ENCODE assay signal across 6 cellular contexts in genomic region chrX:154400369-154400817, GRCh38. TPM values are rescaled to one million over a fixed set of nuclear protein-coding genes. Genes with fewer than 3 reads are reported as not detected.
DNase-seq lines count a peak whose midpoint lies in the region; ATAC-seq and TF ChIP-seq lines count a peak whose summit lies in the region.
"Not testable (repeated sequence)": the region's sequence is repeated elsewhere in the genome, so short reads cannot be mapped to it uniquely, and the experiment has no call there.

No MANE protein-coding gene starts in this region.

- POLR2A ChIA-PET in Caco-2 (lab: Charles Lee); PC-3 (lab: Charles Lee; ENCODE audit: unreplicated experiment): not testable (repeated sequence)

- H3K27ac Mint-ChIP-seq in Caco-2 (ENCODE audit: unreplicated experiment) (peak overlapping the region; percentile 90), endodermal cell (peak overlapping the region; percentile 55)
- not testable (repeated sequence) for H3K27ac Mint-ChIP-seq in activated T-helper 1 cell treated with anti-CD3 and anti-CD28 coated beads, Interleukin-12 subunit alpha, Interleukin-12 subunit beta, Interleukin-2, Interleukin-4 antibody, amounts not matched to agents 30 ng/mL and 10 ng/mL and 1 ng/mL, durations not matched to agents 14 hours and 24 hours and 36 hours
- peak overlapping the region; percentile 100 for H3K27ac Mint-ChIP-seq in stimulated activated naive CD8-positive, alpha-beta T cell treated with anti-CD3 and anti-CD28 coated beads, Interleukin-15, Interleukin-2, amounts not matched to agents 100 ng/mL and 50 ng/mL, for 24 hours

- not testable (repeated sequence) for H3K4me1 Mint-ChIP-seq in Caco-2 (ENCODE audit: low read depth, unreplicated experiment); activated T-helper 1 cell treated with anti-CD3 and anti-CD28 coated beads, Interleukin-12 subunit alpha, Interleukin-12 subunit beta, Interleukin-2, Interleukin-4 antibody, amounts not matched to agents 30 ng/mL and 10 ng/mL and 1 ng/mL, durations not matched to agents 14 hours and 24 hours and 36 hours (ENCODE audit: low read depth); endodermal cell
- H3K4me1 Mint-ChIP-seq in stimulated activated naive CD8-positive, alpha-beta T cell treated with anti-CD3 and anti-CD28 coated beads, Interleukin-15, Interleukin-2, amounts not matched to agents 100 ng/mL and 50 ng/mL, for 24 hours (ENCODE audit: low read depth) = peaks cover 27% of the 10 kb centered on the region

- peaks cover 32% of the 10 kb centered on the region for H3K79me2 ChIP-seq in PC-3 (ENCODE audit: low read length)

- WGBS in endodermal cell (ENCODE audit: insufficient coverage in 1 of 2, insufficient read length in 1 of 2), 2 experiments = 93% methylated on average over 4 of the region's 6 CpGs; no CpG with 5 or more reads in 1 of the 2 experiments

- not testable (repeated sequence) for BruUV-seq in Caco-2 (replicated peaks; lab: Mats Ljungman, UMichigan); PC-3 (replicated peaks; lab: Mats Ljungman, UMichigan)

- peak overlapping the region; percentile 97 for H3K4me3 Mint-ChIP-seq in Caco-2 (ENCODE audit: unreplicated experiment)
- peak overlapping the region; percentile 98 for H3K4me3 Mint-ChIP-seq in activated T-helper 1 cell treated with anti-CD3 and anti-CD28 coated beads, Interleukin-12 subunit alpha, Interleukin-12 subunit beta, Interleukin-2, Interleukin-4 antibody, amounts not matched to agents 30 ng/mL and 10 ng/mL and 1 ng/mL, durations not matched to agents 14 hours and 24 hours and 36 hours
- peak overlapping the region; percentile 91 for H3K4me3 Mint-ChIP-seq in endodermal cell
- peak overlapping the region; percentile 99 for H3K4me3 Mint-ChIP-seq in stimulated activated naive CD8-positive, alpha-beta T cell treated with anti-CD3 and anti-CD28 coated beads, Interleukin-15, Interleukin-2, amounts not matched to agents 100 ng/mL and 50 ng/mL, for 24 hours

- CTCF ChIA-PET in Caco-2 (lab: Charles Lee); PC-3 (lab: Charles Lee): not testable (repeated sequence)

- H3K4me1 ChIP-seq in Caco-2 (peaks cover 21% of the 10 kb centered on the region), PC-3 (ENCODE audit: insufficient read depth, low read length) (peaks cover 12% of the 10 kb centered on the region; the same call in 1 of the 2 replicates)
- H3K4me1 ChIP-seq in endodermal cell (ENCODE audit: control insufficient read depth, insufficient read depth, low read length); mucosa of stomach (ENCODE audit: control insufficient read depth, insufficient read depth, low read length): not testable (repeated sequence)

- not testable (repeated sequence) for H3K9ac ChIP-seq in PC-3 (ENCODE audit: low read length); endodermal cell (ENCODE audit: extremely low read depth, low read length, poor library complexity, severe bottlenecking)
- H3K9ac ChIP-seq in mucosa of stomach (ENCODE audit: low read length) = peak overlapping the region; percentile 43

- peak overlapping the region; percentile 97 for H3K4me2 ChIP-seq in PC-3 (ENCODE audit: low read length)

- not testable (repeated sequence) for TF ChIP-seq CTCF in Caco-2 (IDR thresholded peaks at IDR 0.05; ENCODE audit: insufficient read depth in 1 of 2, low read depth in 1 of 2, low read length in 1 of 2, severe bottlenecking in 1 of 2, unreplicated experiment in 1 of 2); PC-3 (conservative IDR thresholded peaks at IDR 0.05; ENCODE audit: low read depth, low read length); endodermal cell (conservative IDR thresholded peaks at IDR 0.05)

- H3K27me3 Mint-ChIP-seq in Caco-2 (ENCODE audit: insufficient read depth, unreplicated experiment); activated T-helper 1 cell treated with anti-CD3 and anti-CD28 coated beads, Interleukin-12 subunit alpha, Interleukin-12 subunit beta, Interleukin-2, Interleukin-4 antibody, amounts not matched to agents 30 ng/mL and 10 ng/mL and 1 ng/mL, durations not matched to agents 14 hours and 24 hours and 36 hours (ENCODE audit: insufficient read depth); endodermal cell (ENCODE audit: insufficient read depth); stimulated activated naive CD8-positive, alpha-beta T cell treated with anti-CD3 and anti-CD28 coated beads, Interleukin-15, Interleukin-2, amounts not matched to agents 100 ng/mL and 50 ng/mL, for 24 hours: not testable (repeated sequence)

- not testable (repeated sequence) for ATAC-seq in PC-3

- peaks cover 22% of the 10 kb centered on the region for H3F3A ChIP-seq in PC-3 (ENCODE audit: low read length, unreplicated experiment)

- DNase-seq in Caco-2; PC-3; activated T-helper 1 cell treated with anti-CD3 and anti-CD28 coated beads, Interleukin-12 subunit alpha, Interleukin-12 subunit beta, Interleukin-2, Interleukin-4 antibody, amounts not matched to agents 30 ng/mL and 10 ng/mL and 1 ng/mL, durations not matched to agents 14 hours and 24 hours and 36 hours (ENCODE audit: low spot score); endodermal cell: not testable (repeated sequence)

- not testable (repeated sequence) for H3K9me3 ChIP-seq in Caco-2; PC-3 (ENCODE audit: low read length); endodermal cell (ENCODE audit: control insufficient read depth, low read length); mucosa of stomach (ENCODE audit: control insufficient read depth, low read length)

- intact Hi-C loops in Caco-2 (cut with micrococcal nuclease; ENCODE audit: unreplicated experiment); PC-3 (cut with micrococcal nuclease); activated T-helper 1 cell treated with anti-CD3 and anti-CD28 coated beads, Interleukin-12 subunit alpha, Interleukin-12 subunit beta, Interleukin-2, Interleukin-4 antibody, amounts not matched to agents 30 ng/mL and 10 ng/mL and 1 ng/mL, durations not matched to agents 14 hours and 24 hours and 36 hours (cut with micrococcal nuclease): not testable (repeated sequence)

- not testable (repeated sequence) for H3K27me3 ChIP-seq in Caco-2 (replicated peaks; ENCODE audit: control insufficient read depth, insufficient read depth, low read length); PC-3 (ENCODE audit: low read length); endodermal cell (ENCODE audit: control insufficient read depth, insufficient read depth, low read length, poor library complexity, severe bottlenecking); mucosa of stomach (ENCODE audit: control insufficient read depth, insufficient read depth, low read length)

- H3K9me2 ChIP-seq in PC-3 (replicated peaks; ENCODE audit: low read length) = not testable (repeated sequence)

- not testable (repeated sequence) for H2AFZ ChIP-seq in PC-3 (ENCODE audit: low read length)

- H3K36me3 Mint-ChIP-seq in Caco-2 (ENCODE audit: insufficient read depth, unreplicated experiment) = peaks cover 63% of the 10 kb centered on the region
- peaks cover 20% of the 10 kb centered on the region for H3K36me3 Mint-ChIP-seq in activated T-helper 1 cell treated with anti-CD3 and anti-CD28 coated beads, Interleukin-12 subunit alpha, Interleukin-12 subunit beta, Interleukin-2, Interleukin-4 antibody, amounts not matched to agents 30 ng/mL and 10 ng/mL and 1 ng/mL, durations not matched to agents 14 hours and 24 hours and 36 hours (ENCODE audit: low read depth)
- peaks cover 24% of the 10 kb centered on the region for H3K36me3 Mint-ChIP-seq in endodermal cell (ENCODE audit: low read depth)
- H3K36me3 Mint-ChIP-seq in stimulated activated naive CD8-positive, alpha-beta T cell treated with anti-CD3 and anti-CD28 coated beads, Interleukin-15, Interleukin-2, amounts not matched to agents 100 ng/mL and 50 ng/mL, for 24 hours (ENCODE audit: low read depth) = peaks cover 31% of the 10 kb centered on the region

- not testable (repeated sequence) for H3K4me3 ChIP-seq in Caco-2 (ENCODE audit: low read depth, low read length); mucosa of stomach (ENCODE audit: low read length)
- H3K4me3 ChIP-seq in PC-3 (ENCODE audit: low read length) (peak overlapping the region; percentile 90), endodermal cell (ENCODE audit: low read length) (peak overlapping the region; percentile 96)

- H3K27ac ChIP-seq in PC-3 (ENCODE audit: low read length); endodermal cell (ENCODE audit: low read depth, low read length): not testable (repeated sequence)

- not testable (repeated sequence) for H3K9me3 Mint-ChIP-seq in Caco-2 (ENCODE audit: unreplicated experiment); activated T-helper 1 cell treated with anti-CD3 and anti-CD28 coated beads, Interleukin-12 subunit alpha, Interleukin-12 subunit beta, Interleukin-2, Interleukin-4 antibody, amounts not matched to agents 30 ng/mL and 10 ng/mL and 1 ng/mL, durations not matched to agents 14 hours and 24 hours and 36 hours; stimulated activated naive CD8-positive, alpha-beta T cell treated with anti-CD3 and anti-CD28 coated beads, Interleukin-15, Interleukin-2, amounts not matched to agents 100 ng/mL and 50 ng/mL, for 24 hours
- H3K9me3 Mint-ChIP-seq in endodermal cell = peaks cover 77% of the 10 kb centered on the region

- H3K36me3 ChIP-seq in Caco-2 (ENCODE audit: control insufficient read depth, insufficient read depth, low read length); mucosa of stomach (ENCODE audit: control insufficient read depth, insufficient read depth, low read length): not testable (repeated sequence)
- H3K36me3 ChIP-seq in PC-3 (ENCODE audit: low read depth, low read length) (peaks cover 25% of the 10 kb centered on the region), endodermal cell (ENCODE audit: control insufficient read depth, insufficient read depth, low read length) (peaks cover 22% of the 10 kb centered on the region)

- H4K20me1 ChIP-seq in PC-3 (ENCODE audit: low read length) = peaks cover 24% of the 10 kb centered on the region

RNA-seq across cellular contexts. Expression of gene RPL10, which starts 2.2 kb away (rescaled TPM):
- total RNA-seq in Caco-2 (2022) = 2,081 and 2,086 TPM in 2 replicates
- total RNA-seq in PC-3 (2014; rRNA removed) = 2,879 and 3,401 TPM in 2 replicates
- 2,208 and 2,261 TPM in 2 replicates for total RNA-seq in activated T-helper 1 cell treated with anti-CD3 and anti-CD28 coated beads, Interleukin-12 subunit alpha, Interleukin-12 subunit beta, Interleukin-2, Interleukin-4 antibody, amounts not matched to agents 30 ng/mL and 10 ng/mL and 1 ng/mL, durations not matched to agents 14 hours and 24 hours and 36 hours
- 1,000 to 10,000 TPM; 2,142 to 2,551 TPM for total RNA-seq in endodermal cell
- polyA plus RNA-seq in endodermal cell (2013, experiment 1 of 2) = 2,954 TPM
- 2,652 TPM for polyA plus RNA-seq in endodermal cell (2013, experiment 2 of 2)

RNA-seq across cellular contexts. Expression of gene DNASE1L1, which starts 8.7 kb away (rescaled TPM):
- total RNA-seq in Caco-2 (2022) (8.8 and 9.7 TPM in 2 replicates), PC-3 (2014; rRNA removed) (29.8 TPM in 2 replicates), endodermal cell (10 to 100 TPM; 13.8 to 17.0 TPM)
- total RNA-seq in activated T-helper 1 cell treated with anti-CD3 and anti-CD28 coated beads, Interleukin-12 subunit alpha, Interleukin-12 subunit beta, Interleukin-2, Interleukin-4 antibody, amounts not matched to agents 30 ng/mL and 10 ng/mL and 1 ng/mL, durations not matched to agents 14 hours and 24 hours and 36 hours = 12.4 and 14.5 TPM in 2 replicates
- polyA plus RNA-seq in endodermal cell (2013, experiment 1 of 2) = 13.1 TPM
- polyA plus RNA-seq in endodermal cell (2013, experiment 2 of 2) = 10.9 TPM

RNA-seq across cellular contexts. Expression of gene TAFAZZIN, which starts 10.9 kb away (rescaled TPM):
- total RNA-seq in Caco-2 (2022) (30.2 and 34.0 TPM in 2 replicates), PC-3 (2014; rRNA removed) (39.4 and 41.5 TPM in 2 replicates), endodermal cell (10 to 100 TPM; 32.9 to 62.9 TPM)
- total RNA-seq in activated T-helper 1 cell treated with anti-CD3 and anti-CD28 coated beads, Interleukin-12 subunit alpha, Interleukin-12 subunit beta, Interleukin-2, Interleukin-4 antibody, amounts not matched to agents 30 ng/mL and 10 ng/mL and 1 ng/mL, durations not matched to agents 14 hours and 24 hours and 36 hours = 65.2 and 69.2 TPM in 2 replicates
- polyA plus RNA-seq in endodermal cell (2013, experiment 1 of 2) = 40.6 TPM
- 39.8 TPM for polyA plus RNA-seq in endodermal cell (2013, experiment 2 of 2)

RNA-seq across cellular contexts. Expression of gene EMD, which starts 21.3 kb away (rescaled TPM):
- total RNA-seq in Caco-2 (2022) = 67.2 and 70.1 TPM in 2 replicates
- 46.8 and 49.0 TPM in 2 replicates for total RNA-seq in PC-3 (2014; rRNA removed)
- total RNA-seq in activated T-helper 1 cell treated with anti-CD3 and anti-CD28 coated beads, Interleukin-12 subunit alpha, Interleukin-12 subunit beta, Interleukin-2, Interleukin-4 antibody, amounts not matched to agents 30 ng/mL and 10 ng/mL and 1 ng/mL, durations not matched to agents 14 hours and 24 hours and 36 hours = 83.3 and 85.5 TPM in 2 replicates
- 10 to 100 TPM; 60.3 to 76.4 TPM for total RNA-seq in endodermal cell
- 91.0 TPM for polyA plus RNA-seq in endodermal cell (2013, experiment 1 of 2)
- 77.9 TPM for polyA plus RNA-seq in endodermal cell (2013, experiment 2 of 2)

RNA-seq across cellular contexts. Expression of gene FLNA, which starts 26.0 kb away (rescaled TPM):
- total RNA-seq in Caco-2 (2022) (546 and 634 TPM in 2 replicates), PC-3 (2014; rRNA removed) (2,058 and 3,170 TPM in 2 replicates), endodermal cell (1,000 to 10,000 TPM; 1,074 to 1,251 TPM)
- total RNA-seq in activated T-helper 1 cell treated with anti-CD3 and anti-CD28 coated beads, Interleukin-12 subunit alpha, Interleukin-12 subunit beta, Interleukin-2, Interleukin-4 antibody, amounts not matched to agents 30 ng/mL and 10 ng/mL and 1 ng/mL, durations not matched to agents 14 hours and 24 hours and 36 hours = 854 and 873 TPM in 2 replicates
- polyA plus RNA-seq in endodermal cell (2013, experiment 1 of 2) = 609 TPM
- 609 TPM for polyA plus RNA-seq in endodermal cell (2013, experiment 2 of 2)
